8 cellular contexts compared by ENCODE assay signal in genomic region chr12:124493809-124494750, GRCh38.
DNase-seq lines count a peak whose midpoint lies in the region; ATAC-seq and TF ChIP-seq lines count a peak whose summit lies in the region.

No MANE protein-coding gene starts in this region.

- H3K9me3 ChIP-seq in OCI-LY3 (ENCODE audit: insufficient read depth, low read length), result no peaks in the 10 kb centered on the region

- peaks cover 98% of the 10 kb centered on the region for H4K20me1 ChIP-seq in OCI-LY3 (ENCODE audit: insufficient read depth, low read length)

- no peak for TF ChIP-seq CTCF in OCI-LY3 (IDR thresholded peaks at IDR 0.05; ENCODE audit: low read depth, low read length)

- H3K36me3 ChIP-seq in OCI-LY3 (replicated peaks; ENCODE audit: low read depth, low read length), result peaks cover 30% of the 10 kb centered on the region

- TF ChIP-seq POLR2A in erythroblast (IDR thresholded peaks at IDR 0.05; ENCODE audit: low read length), result no peak

- peak; percentile 95 for ATAC-seq in GM18498 (IDR thresholded peaks at IDR 0.05; ENCODE audit: unreplicated experiment)
- peak; percentile 89 for ATAC-seq in GM21737 (IDR thresholded peaks at IDR 0.05; ENCODE audit: unreplicated experiment)
- no peak for ATAC-seq in Right ventricle myocardium superior (ENCODE audit: poor library complexity)

- intact Hi-C loops in Right ventricle myocardium superior (cut with DNase I), result no loop called here

- DNase-seq in erythroblast (lab: John Stamatoyannopoulos, UW) (peak; percentile 20 to 33), Right ventricle myocardium superior (no peak), kidney tubule cell (ENCODE audit: low spot score) (no peak), NOMO-1 treated with dmso at 0.1 percent for 144 hours (lab: John Stamatoyannopoulos, UW; ENCODE audit: unreplicated experiment) (no peak), A172 (ENCODE audit: low spot score) (no peak)

- peak overlapping the region; percentile 33; the same call in 1 of the 2 replicates for H3K4me3 ChIP-seq in OCI-LY3 (ENCODE audit: low read length)

- H3K4me2 ChIP-seq in OCI-LY3 (ENCODE audit: low read length), result peak overlapping the region; percentile 67

- no peaks in the 10 kb centered on the region for H3K27me3 ChIP-seq in OCI-LY3 (ENCODE audit: low read depth, low read length)

- peak overlapping the region; percentile 21; the same call in 1 of the 2 replicates for H3K9ac ChIP-seq in OCI-LY3 (ENCODE audit: low read length)

- peaks cover 29% of the 10 kb centered on the region for H3K4me1 ChIP-seq in OCI-LY3 (ENCODE audit: low read length)

- peaks cover 84% of the 10 kb centered on the region for H3K79me2 ChIP-seq in OCI-LY3 (ENCODE audit: low read length)

- H3K27ac ChIP-seq in OCI-LY3 (ENCODE audit: low read length), result peak overlapping the region; percentile 13; the same call in 1 of the 2 replicates

- H2AFZ ChIP-seq in OCI-LY3 (ENCODE audit: low read depth, low read length), result no peak overlapping the region

Comparison
In these comparisons a context has a peak if more than half of its experiments do, and no peak if none do; other contexts are left out.
1. DNase-seq: peak in erythroblast (2 of 2); none in Right ventricle myocardium superior (single experiment), kidney tubule cell (single experiment), NOMO-1 treated with dmso at 0.1 percent for 144 hours (single experiment) and A172 (single experiment).